25 cellular contexts compared by ENCODE assay signal in genomic region chr6:31781244-31782125, GRCh38. TPM values are rescaled to one million over a fixed set of nuclear protein-coding genes. Genes with fewer than 3 reads are reported as not detected.
DNase-seq lines count a peak whose midpoint lies in the region; ATAC-seq, FAIRE-seq and TF ChIP-seq lines count a peak whose summit lies in the region.
"Had no signal": no experiment of that assay in that cellular context is flagged by ENCODE, and none has a peak within 500 bp of the region (broad histone marks: within the 10 kb centered on the region; RNA-seq: fewer than 3 reads in every experiment).

No MANE protein-coding gene starts in this region.

- CTCF ChIA-PET in HEK293 (lab: Yijun Ruan, JAX) (interaction anchor here (1.0 to 7.5 kb wide), 4 partner anchors 9 to 18 kb away, joined by 3 to 50 read pairs (median 16); partner anchors contain the start of gene SAPCD1), GM12878 (lab: Yijun Ruan, JAX) (interaction anchor here (4.1 kb wide), 1 partner anchor 14 kb away, joined by 12 read pairs; the partner anchor contains the start of gene VARS1)

- H4K91ac ChIP-seq in neuronal stem cell (ENCODE audit: low read depth, low read length, poor library complexity) = no peak overlapping the region

- no peak overlapping the region for H2BK120ac ChIP-seq in neuronal stem cell (ENCODE audit: low read depth, low read length)

- TF ChIP-seq EP300 in GM12878 (IDR thresholded peaks at IDR 0.05; ENCODE audit: borderline replicate concordance in 1 of 2, control insufficient read depth in 1 of 2, low read depth in 2 of 2, low read length in 2 of 2) (no peak), esophagus muscularis mucosa (IDR thresholded peaks at IDR 0.05) (no peak)

- no peaks in the 10 kb centered on the region for H3K9me3 ChIP-seq in HEK293 (ENCODE audit: control insufficient read depth, insufficient read depth, low read depth, low read length)
- H3K9me3 ChIP-seq in GM12878 (replicated peaks; ENCODE audit: control insufficient read depth, insufficient read depth, low read length) = no peaks in the 10 kb centered on the region
- H3K9me3 ChIP-seq in neuronal stem cell (replicated peaks in 1 of 2; ENCODE audit: control insufficient read depth in 2 of 2, insufficient read depth in 1 of 2, low read depth in 1 of 2, low read length in 2 of 2) = no peaks in the 10 kb centered on the region
- H3K9me3 ChIP-seq in esophagus muscularis mucosa = no peaks in the 10 kb centered on the region
- H3K9me3 ChIP-seq in ascending aorta = no peaks in the 10 kb centered on the region

- peak overlapping the region; percentile 85 for H3K23ac ChIP-seq in neuronal stem cell (ENCODE audit: low read depth, low read length, poor library complexity)

- ATAC-seq in GM12878 (no peak), HG03135 (IDR thresholded peaks at IDR 0.05; ENCODE audit: unreplicated experiment) (no peak)
- ATAC-seq: HCT116 had no signal

- POLR2A ChIA-PET in HEK293 (lab: Yijun Ruan, JAX) = interaction anchor here (0.6 to 2.4 kb wide), 3 partner anchors 34 to 55 kb away, joined by 3 to 17 read pairs (median 8); partner anchors contain the start of genes HSPA1A, HSPA1B and HSPA1L
- POLR2A ChIA-PET in GM12878 (lab: Charles Lee) = interaction anchor here (1.3 kb wide), 1 partner anchor 8 kb away, joined by 3 read pairs; no protein-coding TSS in a partner anchor

- no peak overlapping the region for H3K4ac ChIP-seq in neuronal stem cell (ENCODE audit: low read length)

- H3K18ac ChIP-seq in neuronal stem cell (ENCODE audit: low read length) = no peak overlapping the region

- TF ChIP-seq CTCF in HEK293 (tag by site-specific recombination; IDR thresholded peaks at IDR 0.05) (no peak), GM12878 (IDR thresholded peaks at IDR 0.05 in 2 of 3, conservative IDR thresholded peaks at IDR 0.05 in 1 of 3; ENCODE audit: control insufficient read depth in 2 of 3, extremely low read depth in 1 of 3, insufficient read depth in 1 of 3, low read depth in 3 of 3, low read length in 3 of 3) (no peak), esophagus muscularis mucosa (IDR thresholded peaks at IDR 0.05) (no peak), ascending aorta (IDR thresholded peaks at IDR 0.05) (no peak)

- H4K8ac ChIP-seq in neuronal stem cell (ENCODE audit: low read depth, low read length) = no peak overlapping the region

- SMC1A ChIA-PET in GM12878 (lab: Charles Lee; ENCODE audit: uncharacterized antibody, unreplicated experiment) = no interaction called here

- no peak overlapping the region for H2BK15ac ChIP-seq in neuronal stem cell (ENCODE audit: low read length)

- H3K27ac ChIP-seq in HEK293 (ENCODE audit: extremely low read depth, low read depth, low read length) (no peak overlapping the region), GM12878 (ENCODE audit: control insufficient read depth, insufficient read depth) (no peak overlapping the region), neuronal stem cell (replicated peaks; ENCODE audit: low read length) (no peak overlapping the region), esophagus muscularis mucosa (replicated peaks in 1 of 4) (no peak overlapping the region), ascending aorta (no peak overlapping the region)
- H3K27ac ChIP-seq: HL-60 had no signal

- H3K9ac ChIP-seq in GM12878 (ENCODE audit: control insufficient read depth, insufficient read depth, low read length) (no peak overlapping the region), neuronal stem cell (ENCODE audit: low read depth, low read length, poor library complexity) (no peak overlapping the region)

- 80% methylated on average over 21 of the region's 23 CpGs for WGBS in GM12878 (ENCODE audit: insufficient coverage, insufficient replicate concordance, low lambda C conversion rate, missing lambda C conversion rate)
- WGBS in neuronal stem cell (ENCODE audit: extremely low coverage in 2 of 2, insufficient read length in 2 of 2, insufficient replicate concordance in 1 of 2), 2 donors = no CpG with 5 or more reads among the region's 23 CpGs
- WGBS in esophagus muscularis mucosa = 90% methylated on average over 21 of the region's 23 CpGs

- H3K79me1 ChIP-seq in neuronal stem cell (ENCODE audit: low read depth, low read length) = peaks cover 2% of the 10 kb centered on the region

- peaks cover 9 to 76% of the 10 kb centered on the region in 2 experiments; a peak in 2 of 3 replicates for H3K36me3 ChIP-seq in HEK293 (ENCODE audit: control insufficient read depth in 2 of 2, insufficient read depth in 1 of 2, low read length in 2 of 2)
- H3K36me3 ChIP-seq in GM12878 (ENCODE audit: control insufficient read depth in 2 of 2, insufficient read depth in 2 of 2, low read length in 1 of 2) = peaks cover 6 to 51% of the 10 kb centered on the region in 2 experiments; a peak in 3 of 4 replicates
- peaks cover 62 to 90% of the 10 kb centered on the region in 2 donors for H3K36me3 ChIP-seq in neuronal stem cell (replicated peaks in 1 of 2; ENCODE audit: control insufficient read depth in 2 of 2, insufficient read depth in 2 of 2, low read length in 2 of 2)
- peaks cover 48 to 88% (median 80%) of the 10 kb centered on the region in 4 donors for H3K36me3 ChIP-seq in esophagus muscularis mucosa
- H3K36me3 ChIP-seq in ascending aorta = peaks cover 67 to 76% of the 10 kb centered on the region in 2 donors

- H2AFZ ChIP-seq in GM12878 (ENCODE audit: control insufficient read depth, low read depth, low read length) = no peak overlapping the region
- H2AFZ ChIP-seq in neuronal stem cell (ENCODE audit: low read length) = no peak overlapping the region

- H3K14ac ChIP-seq in neuronal stem cell (ENCODE audit: low read length) = no peak overlapping the region

- H3K4me1 ChIP-seq in HEK293 (ENCODE audit: control insufficient read depth, insufficient read depth, low read length) = peaks cover 4% of the 10 kb centered on the region
- H3K4me1 ChIP-seq in GM12878 (ENCODE audit: control insufficient read depth, insufficient read depth, low read length) = peaks cover 16% of the 10 kb centered on the region
- peaks cover 4 to 8% of the 10 kb centered on the region in 2 donors for H3K4me1 ChIP-seq in neuronal stem cell (ENCODE audit: control insufficient read depth in 2 of 2, insufficient read depth in 1 of 2, low read depth in 1 of 2, low read length in 2 of 2)
- peaks cover 10 to 12% (median 12%) of the 10 kb centered on the region in 4 donors for H3K4me1 ChIP-seq in esophagus muscularis mucosa
- H3K4me1 ChIP-seq in ascending aorta = peaks cover 0 to 6% of the 10 kb centered on the region in 2 donors

- in situ Hi-C loops in GM12878 (cut with MboI) = no loop called here

- no peak overlapping the region for H2AK5ac ChIP-seq in neuronal stem cell (ENCODE audit: low read depth, low read length)

- DNase-seq in GM12878 (ENCODE audit: low read depth, low spot score) (no peak), neuronal stem cell (ENCODE audit: low spot score) (no peak), esophagus muscularis mucosa (ENCODE audit: extremely low spot score) (no peak), ascending aorta (ENCODE audit: low spot score in 2 of 2) (no peak)
- DNase-seq: C1 segment of cervical spinal cord; CD4-positive, alpha-beta memory T cell; COR-L47; EL; GDM1; Kasumi-1; NCI-H1092 treated with DMSO at 0.1 percent for 48 hours; NCI-H1436; NCI-H187; NCI-H2081 treated with DMSO at 0.1 percent for 48 hours; NCI-H2171; NCI-H226; NCI-H510A; NCI-H69; RPMI8226; SHP77 treated with DMSO at 0.1 percent for 48 hours had no signal

- H3K4me2 ChIP-seq in GM12878 (ENCODE audit: control insufficient read depth, insufficient read depth) (no peak overlapping the region), neuronal stem cell (ENCODE audit: insufficient read depth, low read length, poor library complexity, severe bottlenecking) (no peak overlapping the region)

- no peak overlapping the region for H2BK12ac ChIP-seq in neuronal stem cell (ENCODE audit: low read length)

- intact Hi-C loops in GM12878 (cut with micrococcal nuclease; ENCODE audit: unreplicated experiment) (no loop called here), esophagus muscularis mucosa (cut with DNase I) (no loop called here), ascending aorta (cut with DNase I) (no loop called here)

- no peaks in the 10 kb centered on the region for H3K79me2 ChIP-seq in GM12878 (ENCODE audit: control insufficient read depth, insufficient read depth, low read length)

- TF ChIP-seq POLR2A in GM12878 (IDR thresholded peaks at IDR 0.05; ENCODE audit: low read depth, low read length) (no peak; the same call in 1 of the 2 replicates), esophagus muscularis mucosa (IDR thresholded peaks at IDR 0.05; ENCODE audit: low read depth) (no peak)

- H4K20me1 ChIP-seq in GM12878 (ENCODE audit: control insufficient read depth, insufficient read depth) = no peaks in the 10 kb centered on the region

- RAD21 ChIA-PET in GM12878 (lab: Charles Lee; ENCODE audit: unreplicated experiment) = no interaction called here

- no TSS peak for BruUV-seq in GM12878 (replicated peaks; lab: Mats Ljungman, UMichigan)

- TF ChIP-seq RAD21 in GM12878 (IDR thresholded peaks at IDR 0.05; ENCODE audit: insufficient read depth, low read depth, low read length) = no peak

- no peak overlapping the region for H2BK5ac ChIP-seq in neuronal stem cell (ENCODE audit: low read length)

- no peak for FAIRE-seq in GM12878 (lab: Jason Lieb, UNC)
- FAIRE-seq: GM12891 had no signal

- no peak overlapping the region for H3K4me3 ChIP-seq in HEK293 (ENCODE audit: low read depth, low read length)
- H3K4me3 ChIP-seq in GM12878 = no peak overlapping the region
- no peak overlapping the region for H3K4me3 ChIP-seq in neuronal stem cell (ENCODE audit: low read length in 2 of 2)
- H3K4me3 ChIP-seq in esophagus muscularis mucosa = no peak overlapping the region
- no peak overlapping the region for H3K4me3 ChIP-seq in ascending aorta

- H3K27me3 ChIP-seq in GM12878 (replicated peaks in 1 of 2; ENCODE audit: control insufficient read depth in 2 of 2, insufficient read depth in 2 of 2, low read length in 1 of 2) (no peaks in the 10 kb centered on the region), neuronal stem cell (ENCODE audit: control insufficient read depth in 3 of 3, insufficient read depth in 3 of 3, low read depth in 1 of 3, low read length in 3 of 3) (no peaks in the 10 kb centered on the region), esophagus muscularis mucosa (no peaks in the 10 kb centered on the region), ascending aorta (no peaks in the 10 kb centered on the region)

RNA-seq across cellular contexts. Expression of gene VWA7, which starts 4.4 kb away (rescaled TPM):
- 7.5 and 10.4 TPM in 2 replicates for total RNA-seq in GM12878 (2013; cell fraction: nucleolus; rRNA removed)
- 2.0 and 2.7 TPM in 2 replicates for total RNA-seq in GM12878 (2014; rRNA removed)
- total RNA-seq in GM12878 (2014; rRNA removed; fragmentation: Illumina TruSeq; extraction: Trizol) = 0.94 and 1.2 TPM in 2 replicates
- total RNA-seq in GM12878 (2021) = 2.3 and 3.1 TPM in 2 replicates
- polyA plus RNA-seq in GM12878 (2011; ENCODE audit: low read depth) = 0.33 TPM
- 1.1 and 1.3 TPM in 2 replicates for polyA plus RNA-seq in GM12878 (2011; rRNA removed)
- polyA plus RNA-seq in GM12878 (2011; cell fraction: cytosol; rRNA removed) = 1.4 and 1.8 TPM in 2 replicates
- polyA plus RNA-seq in GM12878 (2011; cell fraction: nucleus; rRNA removed) = 12.8 and 13.9 TPM in 2 replicates
- 1.2 and 1.4 TPM in 2 replicates for polyA plus RNA-seq in GM12878 (2012)
- polyA plus RNA-seq in GM12878 (2014; fragmentation: Illumina TruSeq; extraction: Trizol) = 1.0 TPM in 1 of 2 replicates, not detected in the other
- polyA plus RNA-seq in GM12878 (2014; fragmentation: Nextera tagmentation; extraction: Ambion mirVana) = under 1 TPM in 1 of 2 experiments, not detected in 1; 0.11 TPM
- polyA plus RNA-seq in GM12878 (2014; rRNA removed) = 2.6 and 3.0 TPM in 2 replicates
- polyA plus RNA-seq in GM12878 (2016; fragmentation: Nextera tagmentation; extraction: Ambion mirVana) = 1 to 10 TPM; 1.2 TPM
- 1.6 and 2.3 TPM in 2 replicates for polyA minus RNA-seq in GM12878 (2011; rRNA and poly(A)+ RNA removed)
- 2.5 TPM in 1 of 2 replicates, not detected in the other for polyA minus RNA-seq in GM12878 (2011; cell fraction: cytosol; rRNA and poly(A)+ RNA removed)
- polyA minus RNA-seq in GM12878 (2011; cell fraction: nucleus; rRNA and poly(A)+ RNA removed) = 3.5 and 6.2 TPM in 2 replicates
- polyA plus RNA-seq in neuronal stem cell (2013, experiment 1 of 2) = 0.67 TPM
- polyA plus RNA-seq in neuronal stem cell (2013, experiment 2 of 2) = 0.87 TPM
- total RNA-seq in esophagus muscularis mucosa = under 1 TPM in 3 of 4 donors, not detected in 1; 0.40 to 0.50 (median 0.45) TPM
- not detected for total RNA-seq in ascending aorta

RNA-seq across cellular contexts. Expression of gene VARS1, which starts 14.1 kb away (rescaled TPM):
- total RNA-seq in GM12878 (2013; cell fraction: nucleolus; rRNA removed) = 71.4 and 80.0 TPM in 2 replicates
- total RNA-seq in GM12878 (2014; rRNA removed) (61.4 and 90.1 TPM in 2 replicates), GM12878 (2014; rRNA removed; fragmentation: Illumina TruSeq; extraction: Trizol) (63.8 and 69.1 TPM in 2 replicates), GM12878 (2021) (232 and 243 TPM in 2 replicates), esophagus muscularis mucosa (10 to 100 TPM; 25.0 to 53.2 (median 34.8) TPM), ascending aorta (48.3 TPM)
- polyA plus RNA-seq in GM12878 (2011; ENCODE audit: low read depth) = 31.0 TPM
- polyA plus RNA-seq in GM12878 (2011; rRNA removed) (11.3 and 15.8 TPM in 2 replicates), GM12878 (2014; fragmentation: Illumina TruSeq; extraction: Trizol) (92.9 and 138 TPM in 2 replicates), GM12878 (2014; fragmentation: Nextera tagmentation; extraction: Ambion mirVana) (1 to 10 TPM; 1.2 to 5.7 TPM), GM12878 (2014; rRNA removed) (71.3 and 92.5 TPM in 2 replicates), GM12878 (2016; fragmentation: Nextera tagmentation; extraction: Ambion mirVana) (100 to 1,000 TPM; 121 to 155 TPM)
- 28.9 and 30.5 TPM in 2 replicates for polyA plus RNA-seq in GM12878 (2011; cell fraction: cytosol; rRNA removed)
- polyA plus RNA-seq in GM12878 (2011; cell fraction: nucleus; rRNA removed) = 193 and 303 TPM in 2 replicates
- 42.8 and 46.7 TPM in 2 replicates for polyA plus RNA-seq in GM12878 (2012)
- polyA minus RNA-seq in GM12878 (2011; rRNA and poly(A)+ RNA removed) = 35.0 and 60.0 TPM in 2 replicates
- polyA minus RNA-seq in GM12878 (2011; cell fraction: cytosol; rRNA and poly(A)+ RNA removed) = 52.5 and 54.9 TPM in 2 replicates
- polyA minus RNA-seq in GM12878 (2011; cell fraction: nucleus; rRNA and poly(A)+ RNA removed) = 42.4 and 91.2 TPM in 2 replicates
- 31.2 TPM for polyA plus RNA-seq in neuronal stem cell (2013, experiment 1 of 2)
- 31.5 TPM for polyA plus RNA-seq in neuronal stem cell (2013, experiment 2 of 2)

RNA-seq across cellular contexts. Expression of gene SAPCD1, which starts 19.0 kb away (rescaled TPM):
- total RNA-seq in GM12878 (2013; cell fraction: nucleolus; rRNA removed) = 19.2 and 21.8 TPM in 2 replicates
- total RNA-seq in GM12878 (2014; rRNA removed) (3.4 and 6.3 TPM in 2 replicates), GM12878 (2014; rRNA removed; fragmentation: Illumina TruSeq; extraction: Trizol) (6.0 and 6.1 TPM in 2 replicates), GM12878 (2021) (8.6 and 13.0 TPM in 2 replicates), esophagus muscularis mucosa (under 1 TPM in 1 of 4 donors, not detected in 3; 0.83 TPM), ascending aorta (not detected)
- polyA plus RNA-seq in GM12878 (2011; ENCODE audit: low read depth) = 11.4 TPM
- polyA plus RNA-seq in GM12878 (2011; rRNA removed) (3.2 and 5.6 TPM in 2 replicates), GM12878 (2014; fragmentation: Illumina TruSeq; extraction: Trizol) (9.5 and 15.4 TPM in 2 replicates), GM12878 (2014; fragmentation: Nextera tagmentation; extraction: Ambion mirVana) (1 to 10 TPM; 1.6 to 3.1 TPM), GM12878 (2014; rRNA removed) (10.4 and 12.2 TPM in 2 replicates), GM12878 (2016; fragmentation: Nextera tagmentation; extraction: Ambion mirVana) (1 to 10 TPM; 3.5 to 4.7 TPM)
- 1.7 TPM in 2 replicates for polyA plus RNA-seq in GM12878 (2011; cell fraction: cytosol; rRNA removed)
- polyA plus RNA-seq in GM12878 (2011; cell fraction: nucleus; rRNA removed) = 53.4 and 54.9 TPM in 2 replicates
- polyA plus RNA-seq in GM12878 (2012) = 10.0 and 18.1 TPM in 2 replicates
- polyA minus RNA-seq in GM12878 (2011; rRNA and poly(A)+ RNA removed) = not detected in 2 replicates
- polyA minus RNA-seq in GM12878 (2011; cell fraction: cytosol; rRNA and poly(A)+ RNA removed) = not detected in 2 replicates
- 1.1 and 5.0 TPM in 2 replicates for polyA minus RNA-seq in GM12878 (2011; cell fraction: nucleus; rRNA and poly(A)+ RNA removed)
- polyA plus RNA-seq in neuronal stem cell (2013, experiment 1 of 2) = 4.0 TPM
- polyA plus RNA-seq in neuronal stem cell (2013, experiment 2 of 2) = 3.4 TPM

RNA-seq across cellular contexts. Expression of gene LSM2, which starts 25.3 kb away (rescaled TPM):
- 5.2 and 7.8 TPM in 2 replicates for total RNA-seq in GM12878 (2013; cell fraction: nucleolus; rRNA removed)
- total RNA-seq in GM12878 (2014; rRNA removed) = 146 and 163 TPM in 2 replicates
- 97.1 and 99.1 TPM in 2 replicates for total RNA-seq in GM12878 (2014; rRNA removed; fragmentation: Illumina TruSeq; extraction: Trizol)
- 117 and 123 TPM in 2 replicates for total RNA-seq in GM12878 (2021)
- 82.2 TPM for polyA plus RNA-seq in GM12878 (2011; ENCODE audit: low read depth)
- polyA plus RNA-seq in GM12878 (2011; rRNA removed) = 81.9 and 101 TPM in 2 replicates
- polyA plus RNA-seq in GM12878 (2011; cell fraction: cytosol; rRNA removed) = 186 and 196 TPM in 2 replicates
- polyA plus RNA-seq in GM12878 (2011; cell fraction: nucleus; rRNA removed) = 68.3 and 79.7 TPM in 2 replicates
- 82.7 and 97.0 TPM in 2 replicates for polyA plus RNA-seq in GM12878 (2012)
- polyA plus RNA-seq in GM12878 (2014; fragmentation: Illumina TruSeq; extraction: Trizol) = 116 and 131 TPM in 2 replicates
- 100 to 1,000 TPM; 245 to 248 TPM for polyA plus RNA-seq in GM12878 (2014; fragmentation: Nextera tagmentation; extraction: Ambion mirVana)
- 143 and 165 TPM in 2 replicates for polyA plus RNA-seq in GM12878 (2014; rRNA removed)
- polyA plus RNA-seq in GM12878 (2016; fragmentation: Nextera tagmentation; extraction: Ambion mirVana) = 100 to 1,000 TPM; 238 to 276 TPM
- 102 and 120 TPM in 2 replicates for polyA minus RNA-seq in GM12878 (2011; rRNA and poly(A)+ RNA removed)
- polyA minus RNA-seq in GM12878 (2011; cell fraction: cytosol; rRNA and poly(A)+ RNA removed) = 47.5 and 49.6 TPM in 2 replicates
- polyA minus RNA-seq in GM12878 (2011; cell fraction: nucleus; rRNA and poly(A)+ RNA removed) = 10.9 and 15.6 TPM in 2 replicates
- 235 TPM for polyA plus RNA-seq in neuronal stem cell (2013, experiment 1 of 2)
- polyA plus RNA-seq in neuronal stem cell (2013, experiment 2 of 2) = 233 TPM
- total RNA-seq in esophagus muscularis mucosa = 10 to 100 TPM; 24.2 to 41.5 (median 32.9) TPM
- 61.3 TPM for total RNA-seq in ascending aorta

RNA-seq across cellular contexts. Expression of gene HSPA1L, which starts 33.6 kb away (rescaled TPM):
- 0.66 and 1.0 TPM in 2 replicates for total RNA-seq in GM12878 (2013; cell fraction: nucleolus; rRNA removed)
- 1.2 and 1.4 TPM in 2 replicates for total RNA-seq in GM12878 (2014; rRNA removed)
- total RNA-seq in GM12878 (2014; rRNA removed; fragmentation: Illumina TruSeq; extraction: Trizol) = 1.4 and 1.6 TPM in 2 replicates
- total RNA-seq in GM12878 (2021) = 1.5 and 1.6 TPM in 2 replicates
- polyA plus RNA-seq in GM12878 (2011; ENCODE audit: low read depth) = 0.67 TPM
- 1.8 and 1.9 TPM in 2 replicates for polyA plus RNA-seq in GM12878 (2011; rRNA removed)
- 1.1 TPM in 2 replicates for polyA plus RNA-seq in GM12878 (2011; cell fraction: cytosol; rRNA removed)
- 0.82 and 1.1 TPM in 2 replicates for polyA plus RNA-seq in GM12878 (2011; cell fraction: nucleus; rRNA removed)
- 0.54 and 0.86 TPM in 2 replicates for polyA plus RNA-seq in GM12878 (2012)
- 1.5 and 1.6 TPM in 2 replicates for polyA plus RNA-seq in GM12878 (2014; fragmentation: Illumina TruSeq; extraction: Trizol)
- polyA plus RNA-seq in GM12878 (2014; fragmentation: Nextera tagmentation; extraction: Ambion mirVana) = under 1 TPM; 0.69 TPM
- polyA plus RNA-seq in GM12878 (2014; rRNA removed) = 1.4 and 1.6 TPM in 2 replicates
- polyA plus RNA-seq in GM12878 (2016; fragmentation: Nextera tagmentation; extraction: Ambion mirVana) = 1 to 10 TPM; 1.6 to 2.5 TPM
- 1.3 and 1.4 TPM in 2 replicates for polyA minus RNA-seq in GM12878 (2011; rRNA and poly(A)+ RNA removed)
- 0.94 TPM in 1 of 2 replicates, not detected in the other for polyA minus RNA-seq in GM12878 (2011; cell fraction: cytosol; rRNA and poly(A)+ RNA removed)
- 0.29 and 0.36 TPM in 2 replicates for polyA minus RNA-seq in GM12878 (2011; cell fraction: nucleus; rRNA and poly(A)+ RNA removed)
- polyA plus RNA-seq in neuronal stem cell (2013, experiment 1 of 2) = 1.2 TPM
- 1.1 TPM for polyA plus RNA-seq in neuronal stem cell (2013, experiment 2 of 2)
- total RNA-seq in esophagus muscularis mucosa = 1 to 10 TPM; 1.2 to 3.7 (median 2.6) TPM
- not detected for total RNA-seq in ascending aorta

Comparison
In these comparisons a context has a peak if more than half of its experiments do, and no peak if none do; other contexts are left out.
1. Of the 9 proteins assayed by ChIP-seq in both HEK293 and GM12878: peak only in HEK293: BCL11A; only in GM12878: none; in both: none; in neither: 8.